In the genomic region with DNA sequence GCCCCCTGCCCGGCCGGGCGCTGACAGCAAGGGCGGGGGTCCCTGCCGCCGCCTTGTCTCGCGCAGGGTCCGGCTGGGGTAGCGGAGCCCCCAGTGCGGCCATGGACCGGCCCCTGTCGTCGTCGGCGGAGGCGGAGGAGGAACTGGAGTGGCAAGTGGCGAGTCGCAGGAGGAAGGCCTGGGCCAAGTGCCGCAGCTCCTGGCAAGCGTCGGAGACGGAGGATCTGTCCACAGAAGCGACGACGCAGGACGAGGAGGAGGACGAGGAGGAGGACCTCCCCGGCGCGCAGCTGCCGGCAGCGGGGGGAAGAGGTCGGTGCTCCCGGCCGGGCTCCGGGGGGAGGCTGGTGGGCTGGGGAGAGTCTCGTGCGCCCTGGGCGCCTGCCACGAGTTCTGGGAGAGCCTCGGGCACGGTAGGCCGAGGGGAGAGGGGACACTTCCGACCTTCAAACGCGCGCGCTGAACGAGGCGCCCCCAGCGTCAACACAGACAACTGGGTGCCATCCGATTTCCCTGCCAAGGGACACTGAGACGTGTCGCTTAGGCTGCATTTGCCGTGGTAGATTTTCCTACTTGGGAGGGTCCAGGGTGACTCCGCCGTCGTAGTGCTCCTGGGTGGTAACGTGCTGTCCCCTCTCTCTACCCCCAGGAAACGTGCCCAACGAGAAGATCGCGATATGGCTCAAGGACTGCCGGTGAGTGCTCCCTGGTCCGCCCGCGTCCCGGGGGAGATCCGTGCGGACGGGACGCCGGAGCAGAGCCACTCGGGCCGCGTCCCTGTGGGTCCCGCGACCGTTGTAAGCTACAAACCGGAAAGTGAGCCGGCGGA, we compare ENCODE assay signal across 8 cellular contexts. TPM values are rescaled to one million over a fixed set of nuclear protein-coding genes. Genes with fewer than 3 reads are reported as not detected.
DNase-seq lines count a peak whose midpoint lies in the region; ATAC-seq and TF ChIP-seq lines count a peak whose summit lies in the region.

No MANE protein-coding gene starts in this region.

- ATAC-seq in GM19023 (IDR thresholded peaks at IDR 0.05; ENCODE audit: unreplicated experiment) (peak; percentile 57), HG03175 (IDR thresholded peaks at IDR 0.05; ENCODE audit: unreplicated experiment) (peak; percentile 65)

- peak overlapping the region; percentile 90 for H3K4me3 ChIP-seq in BJ (ENCODE audit: low read depth, low read length)

- DNase-seq in BJ (ENCODE audit: low read depth) (peak; percentile 5), NCI-H524 (lab: John Stamatoyannopoulos, UW) (peak; percentile 55 to 72), ecto neural progenitor cell (ENCODE audit: low spot score) (peak; percentile 88), medulla oblongata (ENCODE audit: extremely low spot score) (peak; percentile 80)
- DNase-seq in activated CD4-positive, alpha-beta T cell treated with anti-CD3 and anti-CD28 coated beads, Interleukin-2, amount 50 U/mL, for 48 hours, result peak; percentile 58 to 70
- peak; percentile 24 for DNase-seq in stimulated activated CD8-positive, alpha-beta memory T cell treated with anti-CD3 and anti-CD28 coated beads, Interleukin-15, amount 100 ng/mL, for 1 hour (ENCODE audit: low read depth)

- peak; percentile 27; the same call in 1 of the 2 replicates for TF ChIP-seq CTCF in BJ (IDR thresholded peaks at IDR 0.05; ENCODE audit: insufficient read depth, low read depth, low read length)

- CTCF ChIA-PET in BJ (lab: Yijun Ruan, JAX), result interaction anchor here (0.7 to 1.7 kb wide), 6 partner anchors 15 to 186 kb away, joined by 3 to 8 read pairs (median 3); no protein-coding TSS in a partner anchor

- no peaks in the 10 kb centered on the region for H3K27me3 ChIP-seq in BJ (ENCODE audit: control insufficient read depth, insufficient read depth, low read length)

- POLR2A ChIA-PET in BJ (lab: Charles Lee), result interaction anchor here (0.6 kb wide), 1 partner anchor 659 kb away, joined by 3 read pairs; no protein-coding TSS in a partner anchor

- no peaks in the 10 kb centered on the region for H3K36me3 ChIP-seq in BJ (ENCODE audit: control insufficient read depth, insufficient read depth, low read length)

RNA-seq across cellular contexts. Expression of a gene that starts 0.7 kb away (rescaled TPM):
- polyA plus RNA-seq in BJ (2011; rRNA removed), result 52.7 and 62.9 TPM in 2 replicates
- polyA minus RNA-seq in BJ (2011; rRNA and poly(A)+ RNA removed), result 52.7 and 79.8 TPM in 2 replicates

Comparison
In these comparisons a context has a peak if more than half of its experiments do, and no peak if none do; other contexts are left out.
1. Peak in every context shown above with its lines: DNase-seq, ATAC-seq and H3K4me3 ChIP-seq.
2. DNase-seq: peak in every context shown above with its lines; median percentile 88 in ecto neural progenitor cell; 80 in medulla oblongata; 64 in activated CD4-positive, alpha-beta T cell treated with anti-CD3 and anti-CD28 coated beads, Interleukin-2, amount 50 U/mL, for 48 hours; 64 in NCI-H524; 24 in stimulated activated CD8-positive, alpha-beta memory T cell treated with anti-CD3 and anti-CD28 coated beads, Interleukin-15, amount 100 ng/mL, for 1 hour; 5 in BJ.